Comparison of ENCODE assay signal across 22 cellular contexts in the genomic region with DNA sequence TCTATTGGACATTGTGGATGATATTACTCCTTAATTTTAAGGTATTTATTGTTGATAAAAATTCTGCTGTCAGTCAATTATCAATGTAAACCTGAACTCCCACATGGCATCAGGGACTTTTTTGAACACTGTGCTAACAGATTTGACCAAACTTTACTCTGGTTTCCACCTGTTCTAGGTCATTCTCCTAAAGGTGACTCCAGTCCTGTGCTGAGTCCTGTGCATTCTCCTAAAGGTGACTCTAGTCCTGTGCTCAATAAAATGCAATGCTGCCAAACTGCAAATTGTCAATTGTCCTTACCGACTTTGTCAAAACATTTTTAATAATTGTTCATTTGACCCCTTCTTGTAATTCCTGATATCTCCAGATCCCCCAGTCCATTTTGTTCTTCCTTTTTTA.
"Had no signal": no experiment of that assay in that cellular context is flagged by ENCODE, and none has a peak within 500 bp of the region (broad histone marks: within the 10 kb centered on the region; RNA-seq: fewer than 3 reads in every experiment).

No MANE protein-coding gene starts in this region.

- H3K27ac Mint-ChIP-seq: mesothelial cell of epicardium, naive B cell had no signal

- H3K36me3 Mint-ChIP-seq: mesothelial cell of epicardium, naive B cell had no signal

- H3K4me1 ChIP-seq: esophagus muscularis mucosa, foreskin keratinocyte, gastroesophageal sphincter, heart left ventricle, left lung, lower lobe of right lung had no signal

- ATAC-seq: foreskin keratinocyte, gastroesophageal sphincter, heart left ventricle, left cardiac atrium, left lung, left ventricle myocardium superior, lower lobe of right lung, mucosa of descending colon had no signal

- H3K79me2 ChIP-seq: hepatocyte had no signal

- H3K27me3 Mint-ChIP-seq: naive B cell had no signal

- H3K4me3 ChIP-seq: coronary artery, dorsolateral prefrontal cortex, esophagus muscularis mucosa, gastroesophageal sphincter, heart left ventricle, hepatocyte, left lung, lower lobe of right lung, mucosa of descending colon had no signal

- H3K9me3 ChIP-seq: esophagus muscularis mucosa, gastroesophageal sphincter, left lung, lower lobe of right lung, mucosa of descending colon had no signal

- H3K36me3 ChIP-seq: esophagus muscularis mucosa, gastroesophageal sphincter, heart left ventricle, left lung, lower lobe of right lung had no signal

- H3K4me2 ChIP-seq: hepatocyte had no signal

- FAIRE-seq: colon, endothelial cell of umbilical vein, islet of Langerhans, keratinocyte had no signal

- H3K4me1 Mint-ChIP-seq: mesothelial cell of epicardium, naive B cell had no signal

- H3K4me3 Mint-ChIP-seq: mesothelial cell of epicardium, naive B cell had no signal

- H3K27me3 ChIP-seq: dorsolateral prefrontal cortex, esophagus muscularis mucosa, foreskin keratinocyte, gastroesophageal sphincter, heart left ventricle, hepatocyte, left lung had no signal

- H2AFZ ChIP-seq: hepatocyte had no signal

- DNase-seq: dermis blood vessel endothelial cell; dorsolateral prefrontal cortex; effector CD4-positive, alpha-beta T cell; effector memory CD4-positive, alpha-beta T cell; foreskin keratinocyte; heart left ventricle; hypothalamus; left cardiac atrium; left lung; left ventricle myocardium superior; lower lobe of right lung; mucosa of descending colon; naive B cell had no signal

- H3K9me3 Mint-ChIP-seq: mesothelial cell of epicardium had no signal

- H3K27ac ChIP-seq: coronary artery, dorsolateral prefrontal cortex, esophagus muscularis mucosa, foreskin keratinocyte, gastroesophageal sphincter, heart left ventricle, hepatocyte, left lung, lower lobe of right lung had no signal
